Comparison of ENCODE assay signal across 8 cellular contexts in the genomic region with DNA sequence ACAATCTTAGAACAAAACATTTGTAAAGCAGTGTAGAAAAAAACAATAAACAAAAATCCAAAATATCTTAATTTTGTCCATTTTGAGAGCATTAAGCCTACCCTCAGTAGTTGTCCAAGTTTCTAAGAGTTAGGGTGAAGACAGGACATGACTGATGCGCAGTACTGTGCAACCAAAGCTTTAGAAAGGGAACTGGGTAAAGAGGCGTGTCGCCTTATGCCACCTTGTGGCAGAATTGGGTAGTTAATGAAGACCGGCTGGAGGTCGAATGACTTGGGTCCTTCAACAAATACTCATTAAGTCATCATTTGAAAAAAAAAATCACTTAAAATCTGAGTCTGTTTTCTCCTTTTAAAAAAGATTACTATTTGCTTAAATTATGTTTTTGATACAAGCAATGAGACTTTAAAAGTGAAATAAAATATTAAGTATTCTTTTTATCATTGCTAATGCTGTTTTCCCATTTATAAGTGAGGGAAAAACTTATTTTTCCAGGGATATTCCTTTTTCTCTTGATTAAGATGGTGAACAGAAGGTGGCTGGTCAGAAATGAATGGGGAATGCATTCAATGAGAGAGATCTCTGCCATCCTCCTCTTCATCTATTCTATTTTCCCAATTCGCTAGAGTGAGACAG. TPM values are rescaled to one million over a fixed set of nuclear protein-coding genes. Genes with fewer than 3 reads are reported as not detected.
A peak's percentile ranks its signal among the peaks of the same experiment; 100 is the strongest.
DNase-seq lines count a peak whose midpoint lies in the region; ATAC-seq, FAIRE-seq and TF ChIP-seq lines count a peak whose summit lies in the region.

No MANE protein-coding gene starts in this region.

- POLR2A ChIA-PET in HepG2 (lab: Yijun Ruan, JAX) = interaction anchor here (1.0 kb wide), 1 partner anchor 132 kb away, joined by 3 read pairs; a partner anchor contains a TSS

- CTCF ChIA-PET in HepG2 (lab: Yijun Ruan, JAX; ENCODE audit: low intra/inter-chr PET ratio, low total read pairs) = interaction anchor here (1.3 to 2.5 kb wide), 4 partner anchors 65 to 411 kb away, joined by 3 to 32 read pairs (median 6); no protein-coding TSS in a partner anchor

- H3K9ac ChIP-seq in HepG2 (ENCODE audit: insufficient read depth, low read depth, low read length) = no peak overlapping the region

- peak; percentile 27 for ATAC-seq in GM19025 (IDR thresholded peaks at IDR 0.05; ENCODE audit: low read depth, unreplicated experiment)
- ATAC-seq in HG03175 (IDR thresholded peaks at IDR 0.05; ENCODE audit: unreplicated experiment) = peak; percentile 47
- peak; percentile 45 for ATAC-seq in HepG2

- peaks cover 13% of the 10 kb centered on the region for H3K4me1 ChIP-seq in HepG2 (ENCODE audit: insufficient read depth, low read length)

- H3K4me3 ChIP-seq in HepG2 (replicated peaks in 1 of 3; ENCODE audit: insufficient read depth in 1 of 3, low read depth in 2 of 3, low read length in 3 of 3) = no peak overlapping the region

- no TSS peak for BruUV-seq in HepG2 (replicated peaks; lab: Mats Ljungman, UMichigan)

- TF ChIP-seq EP300 in HepG2 (IDR thresholded peaks at IDR 0.05; ENCODE audit: low read depth in 2 of 2, low read length in 2 of 2) (no peak), HepG2 (CRISPR knock-in tag; IDR thresholded peaks at IDR 0.05; ENCODE audit: borderline replicate concordance) (no peak)

- TF ChIP-seq POLR2A in HepG2 (IDR thresholded peaks at IDR 0.05; ENCODE audit: insufficient read depth in 1 of 2, low read depth in 2 of 2, low read length in 2 of 2) = no peak

- 19% methylated on average over 6 of the region's 6 CpGs for WGBS in HepG2 (ENCODE audit: low lambda C conversion rate)

- H3K36me3 ChIP-seq in HepG2 (replicated peaks in 1 of 2; ENCODE audit: control insufficient read depth in 1 of 2, insufficient read depth in 2 of 2, low read length in 2 of 2) = no peaks in the 10 kb centered on the region

- H3K79me2 ChIP-seq in HepG2 (ENCODE audit: insufficient read depth, low read length) = peaks cover 8% of the 10 kb centered on the region

- no peak overlapping the region for H3K4me2 ChIP-seq in HepG2 (ENCODE audit: low read depth, low read length)

- intact Hi-C loops in HepG2 (cut with micrococcal nuclease; ENCODE audit: unreplicated experiment) = loop anchor here (1.0 to 10.0 kb wide), 5 partner anchors 65 to 928 kb away; a partner anchor contains a TSS

- TF ChIP-seq RAD21 in HepG2 (CRISPR knock-in tag; IDR thresholded peaks at IDR 0.05) = peak; percentile 47; the same call in 1 of the 2 replicates

- no peak overlapping the region for H3K27ac ChIP-seq in HepG2 (ENCODE audit: extremely low read length, insufficient read depth, low read length)

- peak; percentile 81 for TF ChIP-seq CTCF in HepG2 (CRISPR knock-in tag; IDR thresholded peaks at IDR 0.05)

- FAIRE-seq in HepG2 (lab: Jason Lieb, UNC) = peak; percentile 86

- H4K20me1 ChIP-seq in HepG2 (ENCODE audit: insufficient read depth, low read length) = no peaks in the 10 kb centered on the region

- DNase-seq in AML-193 (lab: John Stamatoyannopoulos, UW) (peak; percentile 60 to 78), NCI-H345 treated with DMSO at 0.1 percent for 48 hours (lab: John Stamatoyannopoulos, UW; ENCODE audit: unreplicated experiment) (peak; percentile 71), cerebellar cortex (ENCODE audit: low spot score) (peak; percentile 86), HepG2 (ENCODE audit: low spot score) (peak; percentile 67)
- peak; percentile 24 to 43 (median 34) for DNase-seq in activated CD4-positive, CD25-positive, alpha-beta regulatory T cell (lab: John Stamatoyannopoulos, UW)
- DNase-seq in stimulated activated CD4-positive, alpha-beta T cell treated with anti-CD3 and anti-CD28 coated beads, TNF-alpha, amount 100 ng/mL, for 48 hours (ENCODE audit: low read depth in 3 of 3) = peak in 2 of 3 donors; percentile 44 to 57

- H2AFZ ChIP-seq in HepG2 (ENCODE audit: low read length) = no peak overlapping the region

- H3K9me3 ChIP-seq in HepG2 (ENCODE audit: low read length) = no peaks in the 10 kb centered on the region

- in situ Hi-C loops in HepG2 (cut with HindIII; ENCODE audit: extremely low pct_ligation_motif_present, low pct_unique_long_range_greater_than_20kb) = loop anchor here (5.0 to 25.0 kb wide), 5 partner anchors 73 to 818 kb away; a partner anchor contains a TSS

- H3K27me3 ChIP-seq in HepG2 (ENCODE audit: control insufficient read depth in 1 of 2, insufficient read depth in 2 of 2, low read length in 2 of 2) = no peaks in the 10 kb centered on the region; a peak in 2 of 5 replicates

TF ChIP-seq in HepG2, 621 proteins besides CTCF, POLR2A, EP300 and RAD21 (continues in another document):
- TF ChIP-seq SNRNP70 (IDR thresholded peaks at IDR 0.05; ENCODE audit: low read depth, low read length) (no peak), SP1 (IDR thresholded peaks at IDR 0.05) (no peak), SP1 (CRISPR knock-in tag; IDR thresholded peaks at IDR 0.05) (0 out of 2 replicates have a peak, but pooled peaks have one; percentile 23), PPARG (CRISPR knock-in tag; conservative IDR thresholded peaks at IDR 0.05) (peak; percentile 38; the same call in 1 of the 2 replicates), NR2F2 (IDR thresholded peaks at IDR 0.05; ENCODE audit: borderline replicate concordance, low read depth) (no peak), STAG1 (CRISPR knock-in tag; IDR thresholded peaks at IDR 0.05) (peak; percentile 73), HNF4A (CRISPR knock-in tag; IDR thresholded peaks at IDR 0.05) (no peak), KDM3A (CRISPR knock-in tag; IDR thresholded peaks at IDR 0.05; ENCODE audit: low read depth) (no peak), SIX1 (CRISPR knock-in tag; IDR thresholded peaks at IDR 0.05; ENCODE audit: borderline replicate concordance) (no peak), ZNF761 (CRISPR knock-in tag; conservative IDR thresholded peaks at IDR 0.05) (no peak), BCL6 (CRISPR knock-in tag; IDR thresholded peaks at IDR 0.05) (no peak)
- TF ChIP-seq, protein P1, sequence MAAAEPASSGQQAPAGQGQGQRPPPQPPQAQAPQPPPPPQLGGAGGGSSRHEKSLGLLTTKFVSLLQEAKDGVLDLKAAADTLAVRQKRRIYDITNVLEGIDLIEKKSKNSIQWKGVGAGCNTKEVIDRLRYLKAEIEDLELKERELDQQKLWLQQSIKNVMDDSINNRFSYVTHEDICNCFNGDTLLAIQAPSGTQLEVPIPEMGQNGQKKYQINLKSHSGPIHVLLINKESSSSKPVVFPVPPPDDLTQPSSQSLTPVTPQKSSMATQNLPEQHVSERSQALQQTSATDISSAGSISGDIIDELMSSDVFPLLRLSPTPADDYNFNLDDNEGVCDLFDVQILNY (CRISPR knock-in tag; conservative IDR thresholded peaks at IDR 0.05) = no peak
- TF ChIP-seq, protein P2, sequence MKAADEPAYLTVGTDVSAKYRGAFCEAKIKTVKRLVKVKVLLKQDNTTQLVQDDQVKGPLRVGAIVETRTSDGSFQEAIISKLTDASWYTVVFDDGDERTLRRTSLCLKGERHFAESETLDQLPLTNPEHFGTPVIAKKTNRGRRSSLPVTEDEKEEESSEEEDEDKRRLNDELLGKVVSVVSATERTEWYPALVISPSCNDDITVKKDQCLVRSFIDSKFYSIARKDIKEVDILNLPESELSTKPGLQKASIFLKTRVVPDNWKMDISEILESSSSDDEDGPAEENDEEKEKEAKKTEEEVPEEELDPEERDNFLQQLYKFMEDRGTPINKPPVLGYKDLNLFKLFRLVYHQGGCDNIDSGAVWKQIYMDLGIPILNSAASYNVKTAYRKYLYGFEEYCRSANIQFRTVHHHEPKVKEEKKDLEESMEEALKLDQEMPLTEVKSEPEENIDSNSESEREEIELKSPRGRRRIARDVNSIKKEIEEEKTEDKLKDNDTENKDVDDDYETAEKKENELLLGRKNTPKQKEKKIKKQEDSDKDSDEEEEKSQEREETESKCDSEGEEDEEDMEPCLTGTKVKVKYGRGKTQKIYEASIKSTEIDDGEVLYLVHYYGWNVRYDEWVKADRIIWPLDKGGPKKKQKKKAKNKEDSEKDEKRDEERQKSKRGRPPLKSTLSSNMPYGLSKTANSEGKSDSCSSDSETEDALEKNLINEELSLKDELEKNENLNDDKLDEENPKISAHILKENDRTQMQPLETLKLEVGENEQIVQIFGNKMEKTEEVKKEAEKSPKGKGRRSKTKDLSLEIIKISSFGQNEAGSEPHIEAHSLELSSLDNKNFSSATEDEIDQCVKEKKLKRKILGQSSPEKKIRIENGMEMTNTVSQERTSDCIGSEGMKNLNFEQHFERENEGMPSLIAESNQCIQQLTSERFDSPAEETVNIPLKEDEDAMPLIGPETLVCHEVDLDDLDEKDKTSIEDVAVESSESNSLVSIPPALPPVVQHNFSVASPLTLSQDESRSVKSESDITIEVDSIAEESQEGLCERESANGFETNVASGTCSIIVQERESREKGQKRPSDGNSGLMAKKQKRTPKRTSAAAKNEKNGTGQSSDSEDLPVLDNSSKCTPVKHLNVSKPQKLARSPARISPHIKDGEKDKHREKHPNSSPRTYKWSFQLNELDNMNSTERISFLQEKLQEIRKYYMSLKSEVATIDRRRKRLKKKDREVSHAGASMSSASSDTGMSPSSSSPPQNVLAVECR (CRISPR knock-in tag; IDR thresholded peaks at IDR 0.05; ENCODE audit: borderline replicate concordance) = no peak

RNA-seq across cellular contexts. Expression of a gene that starts 3.5 kb away (rescaled TPM):
- 37.6 and 56.0 TPM in 2 replicates for total RNA-seq in HepG2 (2016; rRNA removed; fragmentation: Illumina TruSeq; extraction: Trizol)
- total RNA-seq in HepG2 (2016; cell fraction: cytosol; rRNA removed; fragmentation: Illumina TruSeq; extraction: Trizol; ENCODE audit: low read depth) = 3.0 and 3.3 TPM in 2 replicates
- total RNA-seq in HepG2 (2016; cell fraction: insoluble cytoplasmic fraction; rRNA removed; fragmentation: Illumina TruSeq; extraction: Trizol) = 37.2 and 50.2 TPM in 2 replicates
- total RNA-seq in HepG2 (2016; cell fraction: membrane; rRNA removed; fragmentation: Illumina TruSeq; extraction: Trizol) = 10.1 and 10.5 TPM in 2 replicates
- total RNA-seq in HepG2 (2016; cell fraction: nucleus; rRNA removed; fragmentation: Illumina TruSeq; extraction: Trizol) = 26.3 and 31.7 TPM in 2 replicates
- 12.2 and 12.7 TPM in 2 replicates for polyA plus RNA-seq in HepG2 (2011; rRNA removed)
- 5.4 and 7.8 TPM in 2 replicates for polyA plus RNA-seq in HepG2 (2011; cell fraction: cytosol; rRNA removed)
- 6.8 and 8.3 TPM in 2 replicates for polyA plus RNA-seq in HepG2 (2011; cell fraction: nucleus; rRNA removed)
- 16.3 and 25.9 TPM in 2 replicates for polyA plus RNA-seq in HepG2 (2012)
- polyA plus RNA-seq in HepG2 (2016; cell fraction: cytosol; fragmentation: Illumina TruSeq; extraction: Trizol; ENCODE audit: low read depth) = 1.3 and 1.5 TPM in 2 replicates
- 36.3 and 39.3 TPM in 2 replicates for polyA plus RNA-seq in HepG2 (2016; cell fraction: insoluble cytoplasmic fraction; fragmentation: Illumina TruSeq; extraction: Trizol; ENCODE audit: low read depth)
- 2.9 and 3.7 TPM in 2 replicates for polyA plus RNA-seq in HepG2 (2016; cell fraction: membrane; fragmentation: Illumina TruSeq; extraction: Trizol; ENCODE audit: low read depth)
- polyA plus RNA-seq in HepG2 (2016; cell fraction: nucleus; fragmentation: Illumina TruSeq; extraction: Trizol; ENCODE audit: insufficient read depth, low read depth) = 19.6 and 20.3 TPM in 2 replicates
- polyA minus RNA-seq in HepG2 (2011; rRNA and poly(A)+ RNA removed; ENCODE audit: low replicate concordance) = 8.1 and 19.4 TPM in 2 replicates
- 9.1 and 11.3 TPM in 2 replicates for polyA minus RNA-seq in HepG2 (2011; cell fraction: cytosol; rRNA and poly(A)+ RNA removed)
- polyA minus RNA-seq in HepG2 (2011; cell fraction: nucleus; rRNA and poly(A)+ RNA removed) = 25.6 and 31.6 TPM in 2 replicates

Comparison
In these comparisons a context has a peak if more than half of its experiments do, and no peak if none do; other contexts are left out.
1. DNase-seq: peak in every context shown above with its lines; median percentile 86 in cerebellar cortex; 71 in NCI-H345 treated with DMSO at 0.1 percent for 48 hours; 69 in AML-193; 67 in HepG2; 50 in stimulated activated CD4-positive, alpha-beta T cell treated with anti-CD3 and anti-CD28 coated beads, TNF-alpha, amount 100 ng/mL, for 48 hours; 34 in activated CD4-positive, CD25-positive, alpha-beta regulatory T cell.